Comparison of ENCODE assay signal across 1 cellular context in the genomic region with DNA sequence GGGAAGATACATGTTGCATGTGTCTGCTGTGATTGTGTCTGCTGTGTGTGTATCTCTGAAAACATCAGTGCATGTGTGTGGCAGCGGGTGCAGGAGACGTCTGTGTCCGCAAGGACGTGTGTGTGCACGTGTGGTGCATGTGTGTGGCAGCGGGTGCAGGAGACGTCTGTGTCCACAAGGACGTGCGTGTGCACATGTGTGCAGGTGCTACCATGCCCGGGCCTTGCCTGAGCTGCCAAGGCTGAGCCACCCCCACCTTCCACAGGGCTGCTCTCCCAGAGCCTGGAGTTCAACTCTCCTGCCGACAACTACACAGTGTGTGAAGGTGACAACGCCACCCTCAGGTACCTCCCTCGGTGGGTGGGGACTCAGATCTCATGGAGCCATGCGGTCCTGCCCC.
TF ChIP-seq lines count a peak whose summit lies in the region.

No MANE protein-coding gene starts in this region.

TF ChIP-seq in HCT116, 20 proteins besides CTCF, POLR2A, EP300 and RAD21:
- TF ChIP-seq, protein P1, sequence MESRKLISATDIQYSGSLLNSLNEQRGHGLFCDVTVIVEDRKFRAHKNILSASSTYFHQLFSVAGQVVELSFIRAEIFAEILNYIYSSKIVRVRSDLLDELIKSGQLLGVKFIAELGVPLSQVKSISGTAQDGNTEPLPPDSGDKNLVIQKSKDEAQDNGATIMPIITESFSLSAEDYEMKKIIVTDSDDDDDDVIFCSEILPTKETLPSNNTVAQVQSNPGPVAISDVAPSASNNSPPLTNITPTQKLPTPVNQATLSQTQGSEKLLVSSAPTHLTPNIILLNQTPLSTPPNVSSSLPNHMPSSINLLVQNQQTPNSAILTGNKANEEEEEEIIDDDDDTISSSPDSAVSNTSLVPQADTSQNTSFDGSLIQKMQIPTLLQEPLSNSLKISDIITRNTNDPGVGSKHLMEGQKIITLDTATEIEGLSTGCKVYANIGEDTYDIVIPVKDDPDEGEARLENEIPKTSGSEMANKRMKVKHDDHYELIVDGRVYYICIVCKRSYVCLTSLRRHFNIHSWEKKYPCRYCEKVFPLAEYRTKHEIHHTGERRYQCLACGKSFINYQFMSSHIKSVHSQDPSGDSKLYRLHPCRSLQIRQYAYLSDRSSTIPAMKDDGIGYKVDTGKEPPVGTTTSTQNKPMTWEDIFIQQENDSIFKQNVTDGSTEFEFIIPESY (IDR thresholded peaks at IDR 0.05; ENCODE audit: extremely low read depth, insufficient replicate concordance, low read length): no peak
- no peak for TF ChIP-seq SIN3A (IDR thresholded peaks at IDR 0.05; ENCODE audit: low read depth)
- no peak for TF ChIP-seq ELF1 (IDR thresholded peaks at IDR 0.05; ENCODE audit: borderline replicate concordance, low read depth)
- TF ChIP-seq POLR2AphosphoS5 (IDR thresholded peaks at IDR 0.05; ENCODE audit: low read depth, low read length): no peak
- TF ChIP-seq SP1 (IDR thresholded peaks at IDR 0.05; ENCODE audit: low read depth): no peak
- no peak for TF ChIP-seq EZH2 (IDR thresholded peaks at IDR 0.05)
- no peak for TF ChIP-seq YY1 (IDR thresholded peaks at IDR 0.05; ENCODE audit: extremely low read depth, insufficient replicate concordance, low read depth, low read length)
- TF ChIP-seq TCF7L2 (IDR thresholded peaks at IDR 0.05; ENCODE audit: borderline replicate concordance, extremely low read depth, insufficient read depth, insufficient read length): no peak
- TF ChIP-seq EZH2phosphoT487 (IDR thresholded peaks at IDR 0.05; ENCODE audit: borderline replicate concordance): no peak
- no peak for TF ChIP-seq SRF (IDR thresholded peaks at IDR 0.05; ENCODE audit: low read depth)
- TF ChIP-seq FOSL1 (IDR thresholded peaks at IDR 0.05; ENCODE audit: low read depth): no peak
- TF ChIP-seq EGR1 (IDR thresholded peaks at IDR 0.05; ENCODE audit: low read depth): no peak
- no peak for TF ChIP-seq CEBPB (IDR thresholded peaks at IDR 0.05; ENCODE audit: low read depth)
- TF ChIP-seq, protein P2, sequence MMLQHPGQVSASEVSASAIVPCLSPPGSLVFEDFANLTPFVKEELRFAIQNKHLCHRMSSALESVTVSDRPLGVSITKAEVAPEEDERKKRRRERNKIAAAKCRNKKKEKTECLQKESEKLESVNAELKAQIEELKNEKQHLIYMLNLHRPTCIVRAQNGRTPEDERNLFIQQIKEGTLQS (IDR thresholded peaks at IDR 0.05): no peak
- TF ChIP-seq, protein P3, sequence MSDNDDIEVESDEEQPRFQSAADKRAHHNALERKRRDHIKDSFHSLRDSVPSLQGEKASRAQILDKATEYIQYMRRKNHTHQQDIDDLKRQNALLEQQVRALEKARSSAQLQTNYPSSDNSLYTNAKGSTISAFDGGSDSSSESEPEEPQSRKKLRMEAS (IDR thresholded peaks at IDR 0.05): no peak
- no peak for TF ChIP-seq ZNF274 (IDR thresholded peaks at IDR 0.05; ENCODE audit: low read depth, low read length)
- no peak for TF ChIP-seq JUND (IDR thresholded peaks at IDR 0.05)
